In genomic region chr17:38739305-38739704, GRCh38 we compare ENCODE assay signal across 1 cellular context.
A peak's percentile ranks its signal among the peaks of the same experiment; 100 is the strongest.
TF ChIP-seq lines count a peak whose summit lies in the region.

No MANE protein-coding gene starts in this region.

TF ChIP-seq in HepG2, 621 proteins besides CTCF, POLR2A, EP300 and RAD21:
- TF ChIP-seq TP53 (CRISPR knock-in tag; conservative IDR thresholded peaks at IDR 0.05) (no peak), AGO2 (optimal IDR thresholded peaks at IDR 0.05; ENCODE audit: low read depth, low read length) (peak; percentile 12), TGIF2 (CRISPR knock-in tag; IDR thresholded peaks at IDR 0.05) (no peak), ZSCAN5A (CRISPR knock-in tag; IDR thresholded peaks at IDR 0.05; ENCODE audit: borderline replicate concordance) (no peak), ZNF792 (CRISPR knock-in tag; IDR thresholded peaks at IDR 0.05) (no peak)
